8 cellular contexts compared by ENCODE assay signal in the genomic region with DNA sequence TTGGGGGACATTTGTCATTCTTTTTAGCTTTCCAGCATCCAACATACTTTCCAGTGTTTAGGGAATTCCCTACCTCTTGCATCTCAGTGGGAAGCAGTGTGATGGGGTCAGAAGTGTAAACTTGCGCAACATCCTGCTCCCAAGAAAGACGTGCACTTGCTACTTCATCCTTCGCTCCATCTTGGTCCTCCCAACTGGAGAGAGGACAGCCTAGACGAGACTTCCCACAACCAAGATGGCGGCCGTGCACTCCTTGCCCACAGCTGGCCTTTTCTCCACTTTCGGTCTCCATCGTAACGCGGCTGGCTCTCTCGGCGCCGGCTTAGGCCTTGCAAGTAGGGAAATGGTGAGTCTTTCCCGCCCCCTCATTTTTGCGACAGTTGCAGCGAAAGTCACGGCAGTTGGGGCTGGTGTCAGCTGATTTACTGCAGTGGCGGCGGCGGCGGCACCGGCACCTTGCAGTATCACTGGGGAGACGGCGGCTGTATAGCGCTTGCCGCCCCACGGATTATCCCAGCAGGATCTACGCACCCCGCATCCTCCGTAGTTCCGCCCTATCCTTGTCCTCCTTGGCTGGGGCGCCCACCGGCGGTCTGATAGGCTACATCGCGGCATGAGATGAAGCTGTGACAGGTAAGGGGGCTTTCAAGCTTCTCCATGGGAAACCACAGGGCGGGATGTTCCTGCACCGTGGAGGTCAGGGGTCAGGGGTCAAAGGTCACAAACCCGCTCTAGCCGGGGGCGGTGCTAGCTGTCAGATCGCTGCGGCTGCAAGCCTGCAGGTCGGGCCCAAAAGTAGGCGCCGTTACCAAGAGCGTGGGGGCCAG. TPM values are rescaled to one million over a fixed set of nuclear protein-coding genes. Genes with fewer than 3 reads are reported as not detected.
DNase-seq lines count a peak whose midpoint lies in the region; ATAC-seq, FAIRE-seq and TF ChIP-seq lines count a peak whose summit lies in the region.

A gene (plus strand): TSS at position 416 of the 827 bp plus-strand sequence. CDS start 21,157 bp downstream, outside the sequence.

- H3K4ac ChIP-seq in H1 (replicated peaks; ENCODE audit: insufficient read length, low read depth, low read length) = peak within 1 kb of the TSS; percentile 70

- H4K8ac ChIP-seq in H1 (ENCODE audit: extremely low read depth, insufficient read depth, low read length) = no peak within 1 kb of the TSS

- H3K36me3 ChIP-seq in H1 (ENCODE audit: control insufficient read depth in 2 of 4, insufficient read depth in 4 of 4, low read length in 3 of 4) = no peaks in the 10 kb centered on the region

- TF ChIP-seq CTCF in H1 (IDR thresholded peaks at IDR 0.05; ENCODE audit: control extremely low read depth in 1 of 3, insufficient read depth in 1 of 3, low read depth in 1 of 3, low read length in 3 of 3) = no peak

- H3K36me3 Mint-ChIP-seq in memory B cell = peaks cover 3% of the 10 kb centered on the region

- H3K27ac Mint-ChIP-seq in memory B cell = peak within 1 kb of the TSS; percentile 88

- ATAC-seq in GM21367 (IDR thresholded peaks at IDR 0.05; ENCODE audit: unreplicated experiment) (peak; percentile 95), memory B cell (ENCODE audit: low read depth) (peak; percentile 93)

- no peaks in the 10 kb centered on the region for H3K27me3 ChIP-seq in H1 (replicated peaks in 1 of 4; ENCODE audit: control insufficient read depth in 3 of 4, extremely low read depth in 1 of 4, insufficient read depth in 3 of 4, low read length in 3 of 4)

- no peak within 1 kb of the TSS for H2BK15ac ChIP-seq in H1 (ENCODE audit: low read length)

- peak; percentile 84 for DNase-seq in COLO829 (ENCODE audit: low spot score)
- peak; percentile 72 for DNase-seq in HTR-8/SVneo (ENCODE audit: insufficient read length, low spot score)
- peak; percentile 95 for DNase-seq in NOMO-1 treated with dmso at 0.1 percent for 144 hours (lab: John Stamatoyannopoulos, UW; ENCODE audit: unreplicated experiment)
- peak; percentile 69 to 90 (median 85) for DNase-seq in activated CD8-positive, alpha-beta memory T cell treated with anti-CD3 and anti-CD28 coated beads for 48 hours (ENCODE audit: low read depth in 2 of 3, low spot score in 2 of 3)
- peak; percentile 88 to 93 for DNase-seq in H1 (ENCODE audit: low read depth in 1 of 2, low spot score in 2 of 2)
- peak; percentile 83 to 93 for DNase-seq in memory B cell (ENCODE audit: low spot score in 2 of 2)
- peak; percentile 82 for DNase-seq in stimulated activated CD8-positive, alpha-beta memory T cell treated with anti-CD3 and anti-CD28 coated beads, Interleukin-12 subunit alpha, Interleukin-12 subunit beta, amount 100 ng/mL, for 24 hours (ENCODE audit: extremely low read depth)

- peak within 1 kb of the TSS in 3 of 4 experiments; percentile 54 to 81 (median 64); a peak in 6 of 7 replicates for H3K9ac ChIP-seq in H1 (replicated peaks in 1 of 4; ENCODE audit: extremely low read depth in 1 of 4, low read depth in 3 of 4, low read length in 3 of 4)

- peaks cover 0 to 2% (median 0%) of the 10 kb centered on the region in 4 experiments; a peak in 1 of 7 replicates for H3K4me1 ChIP-seq in H1 (replicated peaks in 1 of 4; ENCODE audit: control insufficient read depth in 3 of 4, insufficient read depth in 4 of 4, low read length in 3 of 4)

- no peak within 1 kb of the TSS; the same call in none of the 2 replicates for H2BK5ac ChIP-seq in H1 (ENCODE audit: low read depth, low read length)

- peak in 1 of 2 experiments; percentile 65; a peak in 2 of 3 replicates for TF ChIP-seq POLR2A in H1 (IDR thresholded peaks at IDR 0.05; ENCODE audit: control extremely low read depth in 1 of 2, low read depth in 2 of 2, low read length in 2 of 2)

- TF ChIP-seq RAD21 in H1 (IDR thresholded peaks at IDR 0.05 in 1 of 2, conservative IDR thresholded peaks at IDR 0.05 in 1 of 2; ENCODE audit: low read depth in 2 of 2, low read length in 2 of 2) = no peak

- H2AFZ ChIP-seq in H1 (ENCODE audit: low read length) = peak within 1 kb of the TSS; percentile 97

- peaks cover 30% of the 10 kb centered on the region for H3K4me1 Mint-ChIP-seq in memory B cell

- no peaks in the 10 kb centered on the region for H3K9me3 ChIP-seq in H1 (ENCODE audit: insufficient read depth in 2 of 2, low read depth in 1 of 2, low read length in 1 of 2)

- H3K27ac ChIP-seq in H1 (ENCODE audit: low read depth, low read length) = peak within 1 kb of the TSS; percentile 43; the same call in 1 of the 2 replicates

- WGBS in H1 (ENCODE audit: extremely low coverage in 1 of 2, insufficient coverage in 1 of 2, insufficient read length in 1 of 2, insufficient replicate concordance in 2 of 2, low coverage in 1 of 2, low lambda C conversion rate in 2 of 2, missing lambda C conversion rate in 1 of 2), 2 experiments = 1% methylated on average over 47 of the region's 47 CpGs; no CpG with 5 or more reads in 1 of the 2 experiments

- H3K56ac ChIP-seq in H1 (replicated peaks; ENCODE audit: insufficient read length, low read depth, low read length) = no peak within 1 kb of the TSS

- H3K79me1 ChIP-seq in H1 (ENCODE audit: low read depth, low read length) = peaks cover 4% of the 10 kb centered on the region; the same call in 1 of the 2 replicates

- no peak within 1 kb of the TSS for H3K14ac ChIP-seq in H1 (ENCODE audit: insufficient read length)

- peak within 1 kb of the TSS; percentile 78 to 93 (median 82) for H3K4me3 ChIP-seq in H1 (ENCODE audit: extremely low read depth in 1 of 4, insufficient read depth in 2 of 4, low read depth in 3 of 4, low read length in 4 of 4)

- H2AK5ac ChIP-seq in H1 (ENCODE audit: low read depth, low read length) = no peak within 1 kb of the TSS

- H3K4me3 Mint-ChIP-seq in memory B cell = peak within 1 kb of the TSS; percentile 95

- peak within 1 kb of the TSS; percentile 55; the same call in 1 of the 2 replicates for H3K18ac ChIP-seq in H1 (ENCODE audit: extremely low read depth, low read length)

- H3K27me3 Mint-ChIP-seq in memory B cell = no peaks in the 10 kb centered on the region

- peaks cover 0 to 36% of the 10 kb centered on the region in 2 experiments; a peak in 2 of 4 replicates for H3K79me2 ChIP-seq in H1 (ENCODE audit: control insufficient read depth in 1 of 2, insufficient read depth in 2 of 2, low read length in 2 of 2)

- FAIRE-seq in HTR-8/SVneo (lab: Jason Lieb, UNC) (no peak), H1 (lab: Jason Lieb, UNC) (peak; percentile 66)

- CTCF ChIA-PET in H1 (lab: Charles Lee; ENCODE audit: partially characterized antibody) = interaction anchor here (1.0 to 3.3 kb wide), 3 partner anchors 11 to 47 kb away, joined by 3 to 18 read pairs (median 5); no protein-coding TSS in a partner anchor

- no peak for TF ChIP-seq EP300 in H1 (IDR thresholded peaks at IDR 0.05; ENCODE audit: borderline replicate concordance in 1 of 2, low read depth in 2 of 2, low read length in 2 of 2)

- H2BK120ac ChIP-seq in H1 (replicated peaks; ENCODE audit: low read depth, low read length) = peak within 1 kb of the TSS; percentile 33

- peak within 1 kb of the TSS; percentile 85 to 89 for H3K4me2 ChIP-seq in H1 (ENCODE audit: insufficient read depth in 1 of 2, low read depth in 2 of 2, low read length in 2 of 2)

- H2BK12ac ChIP-seq in H1 (ENCODE audit: low read depth, low read length) = no peak within 1 kb of the TSS

- H3K23ac ChIP-seq in H1 (ENCODE audit: insufficient read length) = no peak within 1 kb of the TSS

- H4K5ac ChIP-seq in H1 (ENCODE audit: insufficient read length, low read depth, low read length) = peak within 1 kb of the TSS; percentile 41

- H3K23me2 ChIP-seq in H1 (ENCODE audit: low read depth, low read length) = peaks cover 9% of the 10 kb centered on the region

- POLR2A ChIA-PET in H1 (lab: Charles Lee; ENCODE audit: partially characterized antibody) = interaction anchor here (1.0 to 2.8 kb wide), 2 partner anchors 9 to 12 kb away, joined by 7 to 23 read pairs; a partner anchor contains a TSS

- H3K9me3 Mint-ChIP-seq in memory B cell = peaks cover 3% of the 10 kb centered on the region

- H2BK20ac ChIP-seq in H1 (ENCODE audit: low read length) = no peak within 1 kb of the TSS

- H4K91ac ChIP-seq in H1 (replicated peaks; ENCODE audit: insufficient read length, low read length) = no peak within 1 kb of the TSS

- peaks cover 0 to 5% of the 10 kb centered on the region in 2 experiments for H4K20me1 ChIP-seq in H1 (replicated peaks in 1 of 2; ENCODE audit: control insufficient read depth in 1 of 2, insufficient read depth in 2 of 2, low read length in 2 of 2)

TF ChIP-seq in H1, 55 proteins besides CTCF, POLR2A, EP300 and RAD21 (continues in another document):
- TF ChIP-seq ASH2L (IDR thresholded peaks at IDR 0.05; ENCODE audit: low read length) = peak; percentile 95
- TF ChIP-seq SIRT6 (IDR thresholded peaks at IDR 0.05; ENCODE audit: low read length) = no peak
- peak; percentile 73 for TF ChIP-seq TAF1 (IDR thresholded peaks at IDR 0.05; ENCODE audit: low read depth, low read length)
- TF ChIP-seq, protein P1, sequence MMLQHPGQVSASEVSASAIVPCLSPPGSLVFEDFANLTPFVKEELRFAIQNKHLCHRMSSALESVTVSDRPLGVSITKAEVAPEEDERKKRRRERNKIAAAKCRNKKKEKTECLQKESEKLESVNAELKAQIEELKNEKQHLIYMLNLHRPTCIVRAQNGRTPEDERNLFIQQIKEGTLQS (IDR thresholded peaks at IDR 0.05; ENCODE audit: insufficient read depth, low read depth, low read length) = peak; percentile 72
- TF ChIP-seq SIX5 (IDR thresholded peaks at IDR 0.05; ENCODE audit: low read depth, low read length) = peak; percentile 36; the same call in 1 of the 2 replicates
- no peak for TF ChIP-seq SRF (IDR thresholded peaks at IDR 0.05; ENCODE audit: low read depth, low read length)

RNA-seq across cellular contexts. Expression of the gene that starts here (rescaled TPM):
- total RNA-seq in H1 (2021; fragmentation: NEBNext Ultra II Directional; extraction: Animal tissue kit (Norgen Biotek cat#: 25700)) = 15.2 and 16.5 TPM in 2 replicates
- polyA plus RNA-seq in H1 (2011; rRNA removed) = 5.5 and 9.1 TPM in 2 replicates
- polyA plus RNA-seq in H1 (2011; cell fraction: cytosol; rRNA removed) = 6.3 TPM
- polyA plus RNA-seq in H1 (2011; cell fraction: nucleus; rRNA removed) = 18.9 TPM
- 5.5 to 8.4 TPM (median 6.8 TPM) in 4 replicates for polyA plus RNA-seq in H1 (2012, experiment 1 of 2)
- polyA plus RNA-seq in H1 (2012, experiment 2 of 2) = 0.14 TPM
- polyA plus RNA-seq in H1 (2013, experiment 1 of 2) = 5.0 TPM
- 6.4 TPM for polyA plus RNA-seq in H1 (2013, experiment 2 of 2)
- polyA minus RNA-seq in H1 (2011; rRNA and poly(A)+ RNA removed) = 76.0 and 88.4 TPM in 2 replicates
- polyA minus RNA-seq in H1 (2011; cell fraction: cytosol; rRNA and poly(A)+ RNA removed) = 22.9 TPM
- polyA minus RNA-seq in H1 (2011; cell fraction: nucleus; rRNA and poly(A)+ RNA removed) = 73.3 TPM

Comparison
In these comparisons a context has a peak if more than half of its experiments do, and no peak if none do; other contexts are left out.
1. Peak in every context shown above with its lines: DNase-seq, ATAC-seq, H3K4me3 ChIP-seq and H3K27ac ChIP-seq.